20 cellular contexts compared by ENCODE assay signal in the genomic region with DNA sequence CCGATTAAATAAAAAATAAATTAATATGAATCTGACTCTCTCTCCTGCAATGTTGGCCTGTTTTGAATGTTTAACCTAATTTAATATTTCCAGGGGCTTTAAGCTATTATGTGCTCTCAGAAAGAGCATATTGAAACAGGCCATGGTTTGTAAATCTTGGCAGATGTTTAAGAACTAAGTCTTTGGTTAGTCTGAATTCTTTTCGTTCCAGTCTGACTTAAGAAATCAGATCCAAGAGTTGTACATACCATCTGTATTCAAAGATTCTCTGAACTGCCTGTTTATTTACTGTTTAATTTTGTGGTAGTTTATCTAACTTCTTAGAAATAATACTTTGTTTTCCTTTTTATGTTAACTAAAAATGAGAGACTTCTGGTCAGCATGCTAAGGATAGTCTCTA.
DNase-seq lines count a peak whose midpoint lies in the region; ATAC-seq and TF ChIP-seq lines count a peak whose summit lies in the region.
"Had no signal": no experiment of that assay in that cellular context is flagged by ENCODE, and none has a peak within 500 bp of the region (broad histone marks: within the 10 kb centered on the region; RNA-seq: fewer than 3 reads in every experiment).

No MANE protein-coding gene starts in this region.

- ATAC-seq in upper lobe of right lung = no peak
- no peak for ATAC-seq in HG02981 (IDR thresholded peaks at IDR 0.05; ENCODE audit: unreplicated experiment)
- ATAC-seq in GM19455 (IDR thresholded peaks at IDR 0.05; ENCODE audit: unreplicated experiment) = no peak
- ATAC-seq in GM19351 (IDR thresholded peaks at IDR 0.05; ENCODE audit: unreplicated experiment) = no peak
- ATAC-seq: activated T-helper 17 cell treated with anti-CD3 and anti-CD28 coated beads, Interleukin-2, amount 50 U/mL, for 72 hours had no signal

- peaks cover 5% of the 10 kb centered on the region for H3K4me1 ChIP-seq in upper lobe of right lung
- H3K4me1 ChIP-seq: parathyroid adenoma, Peyer's patch had no signal

- H3K4me3 ChIP-seq in choroid plexus epithelial cell (ENCODE audit: low read depth, low read length) (peak overlapping the region; percentile 17), upper lobe of right lung (no peak overlapping the region)
- H3K4me3 ChIP-seq: lung, SK-N-MC, skin epidermis had no signal

- intact Hi-C loops in upper lobe of right lung (cut with DNase I) = no loop called here

- TF ChIP-seq CTCF in choroid plexus epithelial cell (conservative IDR thresholded peaks at IDR 0.05; ENCODE audit: low read depth, low read length) = no peak
- TF ChIP-seq CTCF in upper lobe of right lung (IDR thresholded peaks at IDR 0.05) = no peak

- DNase-seq in HCEC 1CT = peak; percentile 59
- peak; percentile 88 for DNase-seq in choroid plexus epithelial cell (ENCODE audit: low read depth)
- DNase-seq in left kidney (ENCODE audit: low read depth, low spot score) = peak; percentile 7
- no peak for DNase-seq in upper lobe of right lung
- no peak for DNase-seq in activated effector memory CD4-positive, alpha-beta T cell treated with anti-CD3 and anti-CD28 coated beads, Interleukin-2, amount 50 U/mL, for 16 hours
- DNase-seq: activated CD4-positive, CD25-positive, alpha-beta regulatory T cell treated with anti-CD3 and anti-CD28 coated beads, Interleukin-2, amount 50 U/mL, for 72 hours; DMS153; naive B cell; NCI-H1436; Peyer's patch; stimulated activated CD4-positive, alpha-beta T cell treated with anti-CD3 and anti-CD28 coated beads, Interleukin-4, amount 100 ng/mL, for 1 hour; T1000 had no signal

- peak overlapping the region; percentile 3 for H3K27ac ChIP-seq in upper lobe of right lung
- H3K27ac ChIP-seq: parathyroid adenoma, Peyer's patch, SK-N-MC had no signal

- H3K27me3 ChIP-seq in upper lobe of right lung = no peaks in the 10 kb centered on the region
- H3K27me3 ChIP-seq: Peyer's patch had no signal

- H3K36me3 ChIP-seq in upper lobe of right lung = no peaks in the 10 kb centered on the region
- H3K36me3 ChIP-seq: Peyer's patch had no signal

- no peaks in the 10 kb centered on the region for H3K9me3 ChIP-seq in upper lobe of right lung
- H3K9me3 ChIP-seq: Peyer's patch had no signal

Comparison
In these comparisons a context has a peak if more than half of its experiments do, and no peak if none do; other contexts are left out.
1. DNase-seq: peak in HCEC 1CT (single experiment), choroid plexus epithelial cell (single experiment) and left kidney (single experiment); none in upper lobe of right lung (single experiment) and activated effector memory CD4-positive, alpha-beta T cell treated with anti-CD3 and anti-CD28 coated beads, Interleukin-2, amount 50 U/mL, for 16 hours (single experiment).